Comparison of ENCODE assay signal across 8 cellular contexts in the genomic region with DNA sequence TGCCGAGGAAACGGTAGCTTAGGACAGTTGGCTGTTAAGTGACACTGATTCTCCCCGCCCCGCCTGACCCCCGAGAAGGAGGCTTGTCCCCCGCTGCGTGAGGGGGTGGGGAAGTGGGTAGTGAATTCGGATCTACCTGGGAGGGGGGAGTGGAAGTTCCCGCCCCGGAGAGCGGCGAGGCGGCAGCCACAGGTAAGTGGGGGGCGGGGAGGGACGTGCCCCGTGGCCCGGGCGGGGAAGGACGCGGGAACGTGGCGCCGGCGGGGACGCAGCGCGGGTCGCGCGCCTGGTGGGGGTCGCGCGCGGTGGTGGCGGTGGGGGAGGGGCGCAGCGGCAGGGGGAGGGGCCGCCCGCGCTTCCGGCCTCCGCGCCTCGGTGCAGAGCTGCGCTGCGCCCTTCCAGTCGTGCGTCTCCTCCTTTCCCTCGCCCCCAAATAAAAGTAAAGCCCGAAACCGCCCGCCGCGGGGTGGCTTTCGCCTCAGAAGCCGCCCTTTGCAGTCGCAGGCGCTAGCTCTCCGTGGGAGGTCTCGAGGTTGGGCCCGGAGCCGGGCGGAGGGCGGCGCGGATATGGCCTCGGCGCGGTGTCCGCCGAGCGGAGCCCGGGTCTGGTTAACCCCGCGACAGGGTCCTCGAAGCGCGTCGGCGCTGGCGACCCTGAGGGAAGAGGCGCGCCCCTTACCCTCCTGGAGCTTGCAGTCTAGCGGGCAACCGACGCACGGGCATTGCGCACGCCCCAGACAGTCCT. TPM values are rescaled to one million over a fixed set of nuclear protein-coding genes. Genes with fewer than 3 reads are reported as not detected.
DNase-seq lines count a peak whose midpoint lies in the region; ATAC-seq, FAIRE-seq and TF ChIP-seq lines count a peak whose summit lies in the region.

No MANE protein-coding gene starts in this region.

- DNase-seq in CD8-positive, alpha-beta T cell, result peak; percentile 65 to 90 (median 79)
- peak; percentile 62 for DNase-seq in RWPE2 (ENCODE audit: low spot score)
- peak; percentile 83 for DNase-seq in activated naive CD4-positive, alpha-beta T cell treated with anti-CD3 and anti-CD28 coated beads, Interleukin-2, amount 50 U/mL, for 16 hours
- DNase-seq in cardiac muscle cell (ENCODE audit: low read depth in 1 of 2, low spot score in 1 of 2), result peak; percentile 49 to 63
- DNase-seq in posterior vena cava (ENCODE audit: low spot score), result peak; percentile 89
- DNase-seq in urothelium cell line (ENCODE audit: low spot score), result peak; percentile 75

- CTCF ChIA-PET in CD8-positive, alpha-beta T cell (lab: Charles Lee), result interaction anchor here (0.5 to 2.8 kb wide), 15 partner anchors 9 to 264 kb away, joined by 3 to 20 read pairs (median 5); a partner anchor contains a TSS

- H3K27me3 Mint-ChIP-seq in CD8-positive, alpha-beta T cell (ENCODE audit: low read depth), result no peaks in the 10 kb centered on the region

- H3K4me3 Mint-ChIP-seq in CD8-positive, alpha-beta T cell, result peak overlapping the region; percentile 84

- no peaks in the 10 kb centered on the region for H3K9me3 Mint-ChIP-seq in CD8-positive, alpha-beta T cell

- peak overlapping the region; percentile 95 for H3K4me3 ChIP-seq in CD8-positive, alpha-beta T cell (ENCODE audit: low read depth, low read length)
- H3K4me3 ChIP-seq in RWPE2 (ENCODE audit: severe bottlenecking) (peak overlapping the region; percentile 87), cardiac muscle cell (peak overlapping the region; percentile 62)

- peaks cover 33% of the 10 kb centered on the region for H3K4me1 Mint-ChIP-seq in CD8-positive, alpha-beta T cell (ENCODE audit: low read depth)

- no peaks in the 10 kb centered on the region for H3K27me3 ChIP-seq in CD8-positive, alpha-beta T cell (ENCODE audit: insufficient read depth, low read length)
- H3K27me3 ChIP-seq in RWPE2 (ENCODE audit: insufficient read depth, poor library complexity, severe bottlenecking) (no peaks in the 10 kb centered on the region), cardiac muscle cell (no peaks in the 10 kb centered on the region)

- intact Hi-C loops in CD8-positive, alpha-beta T cell (cut with DNase I, micrococcal nuclease), result loop anchor here (1.0 to 5.0 kb wide), 12 partner anchors 223 to 1632 kb away; a partner anchor contains a TSS
- intact Hi-C loops in posterior vena cava (cut with DNase I), result no loop called here

- H3K36me3 Mint-ChIP-seq in CD8-positive, alpha-beta T cell, result peaks cover 5% of the 10 kb centered on the region

- peak; percentile 64 for ATAC-seq in CD8-positive, alpha-beta T cell
- peak; percentile 42 for ATAC-seq in GM19328 (IDR thresholded peaks at IDR 0.05; ENCODE audit: unreplicated experiment)
- ATAC-seq in HG03457 (IDR thresholded peaks at IDR 0.05; ENCODE audit: unreplicated experiment), result peak; percentile 19
- peak; percentile 37 for ATAC-seq in RWPE2 (ENCODE audit: low read depth)

- no peaks in the 10 kb centered on the region for H3K36me3 ChIP-seq in CD8-positive, alpha-beta T cell (ENCODE audit: insufficient read depth, low read length)
- H3K36me3 ChIP-seq in RWPE2 (ENCODE audit: low read depth), result no peaks in the 10 kb centered on the region
- H3K36me3 ChIP-seq in cardiac muscle cell, result no peaks in the 10 kb centered on the region

- no peak for TF ChIP-seq CTCF in CD8-positive, alpha-beta T cell (IDR thresholded peaks at IDR 0.05)
- TF ChIP-seq CTCF in RWPE2 (IDR thresholded peaks at IDR 0.05; ENCODE audit: poor library complexity, severe bottlenecking) (no peak), cardiac muscle cell (IDR thresholded peaks at IDR 0.05; ENCODE audit: low read depth, low read length) (no peak)

- peak; percentile 42 for FAIRE-seq in urothelium cell line (lab: Jason Lieb, UNC)

- no peaks in the 10 kb centered on the region for H3K9me3 ChIP-seq in CD8-positive, alpha-beta T cell (ENCODE audit: low read length)
- no peaks in the 10 kb centered on the region for H3K9me3 ChIP-seq in RWPE2 (ENCODE audit: severe bottlenecking)
- no peaks in the 10 kb centered on the region for H3K9me3 ChIP-seq in cardiac muscle cell (ENCODE audit: low read depth)

- peaks cover 21% of the 10 kb centered on the region for H3K4me1 ChIP-seq in CD8-positive, alpha-beta T cell (ENCODE audit: insufficient read depth, low read length)
- H3K4me1 ChIP-seq in RWPE2 (ENCODE audit: insufficient read depth, poor library complexity, severe bottlenecking) (peaks cover 27% of the 10 kb centered on the region), cardiac muscle cell (ENCODE audit: low read depth) (peaks cover 17% of the 10 kb centered on the region)

- H3K27ac Mint-ChIP-seq in CD8-positive, alpha-beta T cell, result peak overlapping the region; percentile 91

- H3K27ac ChIP-seq in CD8-positive, alpha-beta T cell (ENCODE audit: low read depth, low read length), result peak overlapping the region; percentile 93
- H3K27ac ChIP-seq in RWPE2 (ENCODE audit: poor library complexity, severe bottlenecking) (peak overlapping the region; percentile 82), cardiac muscle cell (peak overlapping the region; percentile 98)

- POLR2A ChIA-PET in CD8-positive, alpha-beta T cell (lab: Charles Lee), result interaction anchor here (0.5 to 2.6 kb wide), 20 partner anchors 9 to 1529 kb away, joined by 3 to 19 read pairs (median 4); a partner anchor contains a TSS

RNA-seq across cellular contexts. Expression of a gene that starts 0.4 kb away (rescaled TPM):
- total RNA-seq in CD8-positive, alpha-beta T cell, result 10 to 100 TPM; 11.3 to 16.0 TPM
- total RNA-seq in cardiac muscle cell (14.4 and 21.2 TPM in 2 replicates), posterior vena cava (10 to 100 TPM; 24.2 to 25.9 TPM)
- polyA plus RNA-seq in cardiac muscle cell, result 26.4 and 34.4 TPM in 2 replicates

Comparison
In these comparisons a context has a peak if more than half of its experiments do, and no peak if none do; other contexts are left out.
1. Peak in every context shown above with its lines: DNase-seq, ATAC-seq, H3K4me3 ChIP-seq and H3K27ac ChIP-seq.
2. intact Hi-C loops: an anchor here in CD8-positive, alpha-beta T cell (1.0 to 5.0 kb wide); none called in posterior vena cava.